18 cellular contexts compared by ENCODE assay signal in the genomic region with DNA sequence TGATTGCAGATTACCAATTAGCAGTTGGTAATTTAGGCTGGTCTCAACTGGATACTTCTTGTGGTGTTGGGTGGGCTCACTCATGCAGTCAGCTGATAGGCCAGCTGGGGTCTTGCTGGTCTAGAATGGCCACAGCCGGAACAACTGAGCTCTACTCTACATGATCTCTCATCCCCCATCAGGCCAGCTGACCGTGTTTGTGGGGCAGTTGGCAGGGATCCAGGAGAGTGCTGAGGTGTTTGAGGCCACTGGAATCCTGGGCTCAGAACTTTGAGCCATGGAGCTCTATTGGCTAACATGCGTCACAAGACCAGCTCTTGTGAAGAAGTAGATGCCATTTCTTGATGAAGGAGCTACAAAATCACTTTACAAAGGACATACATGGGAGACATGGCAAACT.
DNase-seq lines count a peak whose midpoint lies in the region; ATAC-seq and TF ChIP-seq lines count a peak whose summit lies in the region.
"Had no signal": no experiment of that assay in that cellular context is flagged by ENCODE, and none has a peak within 500 bp of the region (broad histone marks: within the 10 kb centered on the region; RNA-seq: fewer than 3 reads in every experiment).

No MANE protein-coding gene starts in this region.

- H3K9me3 ChIP-seq in Caco-2 (peaks cover 8% of the 10 kb centered on the region), SJCRH30 (replicated peaks) (0 out of 2 replicates have a peak, but pooled peaks cover 4% of the 10 kb centered on the region), hepatocyte (ENCODE audit: low read depth) (no peaks in the 10 kb centered on the region)
- H3K9me3 ChIP-seq: HAP-1 had no signal

- POLR2A ChIA-PET in Caco-2 (lab: Charles Lee), result no interaction called here

- no peaks in the 10 kb centered on the region for H3K79me2 ChIP-seq in hepatocyte

- intact Hi-C loops in Caco-2 (cut with micrococcal nuclease; ENCODE audit: unreplicated experiment), result loop anchor here (1.0 kb wide), 1 partner anchor 27 kb away; no protein-coding TSS in a partner anchor

- no TSS peak for BruUV-seq in Caco-2 (replicated peaks; lab: Mats Ljungman, UMichigan)

- CTCF ChIA-PET in Caco-2 (lab: Charles Lee), result no interaction called here

- H3K36me3 Mint-ChIP-seq in Caco-2 (ENCODE audit: insufficient read depth, unreplicated experiment), result peaks cover 13% of the 10 kb centered on the region
- H3K36me3 Mint-ChIP-seq: CD4-positive, alpha-beta memory T cell had no signal

- no peaks in the 10 kb centered on the region for H3K27me3 Mint-ChIP-seq in Caco-2 (ENCODE audit: insufficient read depth, unreplicated experiment)
- H3K27me3 Mint-ChIP-seq: CD4-positive, alpha-beta memory T cell had no signal

- H3K36me3 ChIP-seq in Caco-2 (ENCODE audit: control insufficient read depth, insufficient read depth, low read length) (no peaks in the 10 kb centered on the region), SJCRH30 (no peaks in the 10 kb centered on the region), hepatocyte (replicated peaks; ENCODE audit: insufficient read depth, low read depth) (no peaks in the 10 kb centered on the region)
- H3K36me3 ChIP-seq: HAP-1 had no signal

- no peak overlapping the region for H3K4me3 Mint-ChIP-seq in Caco-2 (ENCODE audit: unreplicated experiment)
- H3K4me3 Mint-ChIP-seq: CD4-positive, alpha-beta memory T cell had no signal

- TF ChIP-seq CTCF in Caco-2 (IDR thresholded peaks at IDR 0.05; ENCODE audit: insufficient read depth in 1 of 2, low read depth in 1 of 2, low read length in 1 of 2, severe bottlenecking in 1 of 2, unreplicated experiment in 1 of 2) (no peak), hepatocyte (IDR thresholded peaks at IDR 0.05; ENCODE audit: poor library complexity) (no peak)

- DNase-seq in Caco-2 (no peak), SJCRH30 (peak; percentile 44 to 65), hepatocyte (ENCODE audit: low spot score) (peak; percentile 14), renal cortical epithelial cell (ENCODE audit: low read depth) (peak; percentile 13), NCI-H1105 treated with DMSO at 0.1 percent for 48 hours (lab: John Stamatoyannopoulos, UW) (no peak), AML-193 (lab: John Stamatoyannopoulos, UW) (no peak)
- DNase-seq: 8988T; ACHN; C1 segment of cervical spinal cord; CD4-positive, alpha-beta memory T cell; DMS 273 treated with DMSO at 0.1 percent for 48 hours; DMS53; DMS79 treated with DMSO at 0.1 percent for 48 hours; GF-D8; GOT3 had no signal

- peaks cover 28% of the 10 kb centered on the region for H3K9me3 Mint-ChIP-seq in Caco-2 (ENCODE audit: unreplicated experiment)

- H3K4me3 ChIP-seq in Caco-2 (ENCODE audit: low read depth, low read length) (no peak overlapping the region), SJCRH30 (no peak overlapping the region), hepatocyte (no peak overlapping the region)
- H3K4me3 ChIP-seq: A549, HAP-1 had no signal

- H3K4me1 ChIP-seq in Caco-2, result peaks cover 18% of the 10 kb centered on the region
- H3K4me1 ChIP-seq in SJCRH30, result no peaks in the 10 kb centered on the region
- no peaks in the 10 kb centered on the region for H3K4me1 ChIP-seq in hepatocyte (ENCODE audit: insufficient read depth)
- H3K4me1 ChIP-seq: A549, HAP-1 had no signal

- no peaks in the 10 kb centered on the region for H4K20me1 ChIP-seq in hepatocyte (ENCODE audit: insufficient read depth, poor library complexity, severe bottlenecking)

- no peak overlapping the region for H3K27ac ChIP-seq in SJCRH30
- H3K27ac ChIP-seq in hepatocyte, result no peak overlapping the region
- H3K27ac ChIP-seq: A549 had no signal

- H3K4me2 ChIP-seq in hepatocyte, result no peak overlapping the region
- H3K4me2 ChIP-seq: A549 had no signal

- no peak for ATAC-seq in HG03159 (IDR thresholded peaks at IDR 0.05; ENCODE audit: unreplicated experiment)
- ATAC-seq: A549 had no signal

- H3K27me3 ChIP-seq in Caco-2 (replicated peaks; ENCODE audit: control insufficient read depth, insufficient read depth, low read length) (no peaks in the 10 kb centered on the region), SJCRH30 (no peaks in the 10 kb centered on the region), hepatocyte (no peaks in the 10 kb centered on the region)

- H3K27ac Mint-ChIP-seq in Caco-2 (ENCODE audit: unreplicated experiment), result peak overlapping the region; percentile 99
- H3K27ac Mint-ChIP-seq: CD4-positive, alpha-beta memory T cell had no signal

- H3K9me2 ChIP-seq in hepatocyte (replicated peaks; ENCODE audit: insufficient read depth), result no peaks in the 10 kb centered on the region

- H2AFZ ChIP-seq in hepatocyte, result no peak overlapping the region

- peaks cover 15% of the 10 kb centered on the region for H3K4me1 Mint-ChIP-seq in Caco-2 (ENCODE audit: low read depth, unreplicated experiment)
- H3K4me1 Mint-ChIP-seq: CD4-positive, alpha-beta memory T cell had no signal

- 78% methylated on average over 3 of the region's 3 CpGs for WGBS in hepatocyte (ENCODE audit: low lambda C conversion rate, missing lambda C conversion rate)

Comparison
In these comparisons a context has a peak if more than half of its experiments do, and no peak if none do; other contexts are left out.
1. DNase-seq: peak in SJCRH30 (2 of 2), hepatocyte (single experiment) and renal cortical epithelial cell (single experiment); none in Caco-2 (0 of 2), NCI-H1105 treated with DMSO at 0.1 percent for 48 hours (single experiment) and AML-193 (0 of 2).